Comparison of ENCODE assay signal across 28 cellular contexts in the genomic region with DNA sequence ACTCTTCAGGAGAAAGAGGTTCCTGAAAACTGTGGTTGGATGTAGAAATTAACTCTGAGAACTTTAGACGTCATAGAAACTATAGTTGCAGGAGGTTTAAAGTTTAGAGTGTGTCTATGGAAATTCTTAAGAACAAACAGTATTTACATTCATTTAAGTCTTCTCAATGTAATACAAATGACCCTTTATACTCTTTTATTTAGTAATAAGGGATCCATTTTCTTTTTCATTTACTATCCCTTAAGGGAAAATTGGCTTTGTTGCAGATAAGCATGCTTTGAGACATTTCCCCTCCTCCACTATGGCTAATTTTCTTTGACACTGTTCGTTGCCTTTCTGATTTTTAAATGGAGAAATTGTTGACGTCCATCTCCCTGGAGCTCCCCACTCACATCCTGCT.
"Had no signal": no experiment of that assay in that cellular context is flagged by ENCODE, and none has a peak within 500 bp of the region (broad histone marks: within the 10 kb centered on the region; RNA-seq: fewer than 3 reads in every experiment).

No MANE protein-coding gene starts in this region.

- H3K27me3 Mint-ChIP-seq: dendritic cell treated with granulocyte-macrophage colony-stimulating factor and Interleukin-4, amounts not matched to agents 40 ng/mL and 50 ng/mL, for 4 days; memory B cell; stimulated activated naive CD8-positive, alpha-beta T cell treated with anti-CD3 and anti-CD28 coated beads, Interleukin-15, amount 100 ng/mL, for 72 hours had no signal

- H3K36me3 ChIP-seq: colonic mucosa, gastroesophageal sphincter, pancreas, right lobe of liver, suprapubic skin, transverse colon, upper lobe of right lung, vagina had no signal

- ATAC-seq: esophagus mucosa; gastroesophageal sphincter; heart left ventricle; left lobe of liver; natural killer cell; pancreas; right lobe of liver; stimulated activated naive CD8-positive, alpha-beta T cell treated with anti-CD3 and anti-CD28 coated beads, Interleukin-15, amount 100 ng/mL, for 72 hours; upper lobe of right lung had no signal

- H3K9me3 ChIP-seq: colonic mucosa, gastroesophageal sphincter, heart left ventricle, pancreas, right lobe of liver, suprapubic skin, transverse colon, upper lobe of right lung, vagina had no signal

- H3K4me2 ChIP-seq: hepatocyte had no signal

- H3K27ac Mint-ChIP-seq: dendritic cell treated with granulocyte-macrophage colony-stimulating factor and Interleukin-4, amounts not matched to agents 40 ng/mL and 50 ng/mL, for 4 days; endodermal cell; memory B cell; natural killer cell; stimulated activated naive CD8-positive, alpha-beta T cell treated with anti-CD3 and anti-CD28 coated beads, Interleukin-15, amount 100 ng/mL, for 72 hours had no signal

- H3K27me3 ChIP-seq: colonic mucosa, gastroesophageal sphincter, heart left ventricle, hepatocyte, pancreas, right lobe of liver, suprapubic skin, transverse colon, upper lobe of right lung, vagina had no signal

- H3K79me2 ChIP-seq: hepatocyte had no signal

- H2AFZ ChIP-seq: hepatocyte had no signal

- H3K9me3 Mint-ChIP-seq: dendritic cell treated with granulocyte-macrophage colony-stimulating factor and Interleukin-4, amounts not matched to agents 40 ng/mL and 50 ng/mL, for 4 days; endodermal cell; memory B cell; natural killer cell; stimulated activated naive CD8-positive, alpha-beta T cell treated with anti-CD3 and anti-CD28 coated beads, Interleukin-15, amount 100 ng/mL, for 72 hours had no signal

- H3K4me3 Mint-ChIP-seq: dendritic cell treated with granulocyte-macrophage colony-stimulating factor and Interleukin-4, amounts not matched to agents 40 ng/mL and 50 ng/mL, for 4 days; endodermal cell; memory B cell; natural killer cell; stimulated activated naive CD8-positive, alpha-beta T cell treated with anti-CD3 and anti-CD28 coated beads, Interleukin-15, amount 100 ng/mL, for 72 hours had no signal

- H3K4me1 ChIP-seq: colonic mucosa, gastroesophageal sphincter, pancreas, right lobe of liver, suprapubic skin, transverse colon, upper lobe of right lung, vagina had no signal

- DNase-seq: colonic mucosa; effector CD8-positive, alpha-beta T cell; endodermal cell; foreskin fibroblast; heart left ventricle; kidney; natural killer cell; occipital lobe; pancreas; right lobe of liver; small intestine; stimulated activated CD4-positive, alpha-beta T cell treated with anti-CD3 and anti-CD28 coated beads, Interleukin-15, amount 100 ng/mL, for 24 hours; stimulated activated CD4-positive, alpha-beta T cell treated with anti-CD3 and anti-CD28 coated beads, Interleukin-4, amount 100 ng/mL, for 1 hour; stimulated activated CD8-positive, alpha-beta memory T cell treated with anti-CD3 and anti-CD28 coated beads, Interleukin-4, amount 100 ng/mL, for 48 hours; stimulated activated naive CD4-positive, alpha-beta T cell; stimulated activated naive CD8-positive, alpha-beta T cell treated with anti-CD3 and anti-CD28 coated beads, Interleukin-15, amount 100 ng/mL, for 72 hours; transverse colon; upper lobe of right lung had no signal

- H3K4me1 Mint-ChIP-seq: endodermal cell; memory B cell; natural killer cell; stimulated activated naive CD8-positive, alpha-beta T cell treated with anti-CD3 and anti-CD28 coated beads, Interleukin-15, amount 100 ng/mL, for 72 hours had no signal

- H3K27ac ChIP-seq: colonic mucosa, epithelial cell of prostate, gastroesophageal sphincter, heart left ventricle, hepatocyte, pancreas, right lobe of liver, suprapubic skin, transverse colon, upper lobe of right lung, vagina had no signal

- H3K4me3 ChIP-seq: colonic mucosa, gastroesophageal sphincter, heart left ventricle, hepatocyte, lung, pancreas, right lobe of liver, suprapubic skin, transverse colon, upper lobe of right lung, vagina had no signal
